In genomic region chr17:28878981-28879380, GRCh38 we compare ENCODE assay signal across 8 cellular contexts. TPM values are rescaled to one million over a fixed set of nuclear protein-coding genes. Genes with fewer than 3 reads are reported as not detected.
A peak's percentile ranks its signal among the peaks of the same experiment; 100 is the strongest.
DNase-seq lines count a peak whose midpoint lies in the region; ATAC-seq and TF ChIP-seq lines count a peak whose summit lies in the region.

No MANE protein-coding gene starts in this region.

- H3K4me3 ChIP-seq in smooth muscle cell: no peak overlapping the region

- H3K4me2 ChIP-seq in smooth muscle cell: no peak overlapping the region

- peak; percentile 40 for TF ChIP-seq CTCF in 22Rv1 (IDR thresholded peaks at IDR 0.05)
- TF ChIP-seq CTCF in GM12872 (IDR thresholded peaks at IDR 0.05; ENCODE audit: insufficient read depth, low read depth, low read length): peak; percentile 63
- peak; percentile 21 for TF ChIP-seq CTCF in smooth muscle cell (IDR thresholded peaks at IDR 0.05; ENCODE audit: borderline replicate concordance, insufficient read depth, poor library complexity, severe bottlenecking)

- H3K36me3 Mint-ChIP-seq in immature natural killer cell: peaks cover 11 to 30% (median 13%) of the 10 kb centered on the region in 3 donors

- no peaks in the 10 kb centered on the region for H3K79me2 ChIP-seq in smooth muscle cell (ENCODE audit: low read depth)

- no peaks in the 10 kb centered on the region for H3K36me3 ChIP-seq in smooth muscle cell (ENCODE audit: low read depth)

- WGBS in smooth muscle cell (ENCODE audit: low lambda C conversion rate): 80% methylated on average over 4 of the region's 4 CpGs

- no peak overlapping the region for H3K9ac ChIP-seq in smooth muscle cell (ENCODE audit: low read depth)

- H3K27me3 Mint-ChIP-seq in immature natural killer cell (ENCODE audit: low read depth in 3 of 3): peaks cover 0 to 2% (median 1%) of the 10 kb centered on the region in 3 donors

- H3K4me1 ChIP-seq in smooth muscle cell (ENCODE audit: low read depth): no peaks in the 10 kb centered on the region

- 0 out of 2 replicates have a peak overlapping the region, but pooled peaks have one; percentile 19 for H3K27ac ChIP-seq in 22Rv1
- peak overlapping the region; percentile 72 for H3K27ac ChIP-seq in epithelial cell of prostate
- H3K27ac ChIP-seq in smooth muscle cell (ENCODE audit: low read depth): no peak overlapping the region

- no peaks in the 10 kb centered on the region for H3K9me3 Mint-ChIP-seq in immature natural killer cell

- no peak overlapping the region for H3K4me3 Mint-ChIP-seq in immature natural killer cell

- no peaks in the 10 kb centered on the region for H3K27me3 ChIP-seq in smooth muscle cell (ENCODE audit: low read depth)

- no peaks in the 10 kb centered on the region for H3K9me3 ChIP-seq in smooth muscle cell (replicated peaks; ENCODE audit: low read depth)

- no peak for ATAC-seq in HG03196 (IDR thresholded peaks at IDR 0.05; ENCODE audit: unreplicated experiment)

- peak overlapping the region in 2 of 6 donors; percentile 13 to 22 for H3K27ac Mint-ChIP-seq in immature natural killer cell

- DNase-seq in NCI-H82 (lab: John Stamatoyannopoulos, UW) (peak; percentile 82), epithelial cell of prostate (ENCODE audit: low read depth, low spot score) (no peak), smooth muscle cell (lab: John Stamatoyannopoulos, UW; ENCODE audit: unreplicated experiment) (no peak), immature natural killer cell (no peak)
- DNase-seq in activated T-cell treated with anti-CD3 and anti-CD28 coated beads, Interleukin-2, amount 50 U/mL, for 1 hour: no peak

- H3K4me1 Mint-ChIP-seq in immature natural killer cell: peaks cover 0 to 1% of the 10 kb centered on the region in 2 donors

- H4K20me1 ChIP-seq in smooth muscle cell (ENCODE audit: low read depth): no peaks in the 10 kb centered on the region

- H2AFZ ChIP-seq in smooth muscle cell (ENCODE audit: low read depth): no peak overlapping the region

- no peaks in the 10 kb centered on the region for H3F3A ChIP-seq in smooth muscle cell (ENCODE audit: low read depth)

RNA-seq across cellular contexts. Expression of gene FLOT2, which starts 18.6 kb away (rescaled TPM):
- 18.1 and 20.1 TPM in 2 replicates for total RNA-seq in smooth muscle cell
- polyA plus RNA-seq in smooth muscle cell: 40.1 and 58.3 TPM in 2 replicates
- polyA plus RNA-seq in immature natural killer cell: 100 to 1,000 TPM; 275 to 360 (median 296) TPM

RNA-seq across cellular contexts. Expression of gene DHRS13, which starts 23.9 kb away (rescaled TPM):
- 6.0 and 8.2 TPM in 2 replicates for total RNA-seq in smooth muscle cell
- polyA plus RNA-seq in smooth muscle cell (10.1 and 10.5 TPM in 2 replicates), immature natural killer cell (10 to 100 TPM; 21.4 to 27.4 (median 22.2) TPM)

RNA-seq across cellular contexts. Expression of gene ERAL1, which starts 24.2 kb away (rescaled TPM):
- total RNA-seq in smooth muscle cell: 30.0 and 37.6 TPM in 2 replicates
- polyA plus RNA-seq in smooth muscle cell (58.9 and 59.3 TPM in 2 replicates), immature natural killer cell (10 to 100 TPM; 32.6 to 48.9 (median 43.5) TPM)

RNA-seq across cellular contexts. Expression of gene FAM222B, which starts 36.4 kb away (rescaled TPM):
- 10.6 and 20.5 TPM in 2 replicates for total RNA-seq in smooth muscle cell
- polyA plus RNA-seq in smooth muscle cell (28.0 and 35.9 TPM in 2 replicates), immature natural killer cell (10 to 100 TPM in 1 of 3 donors, 1 to 10 TPM in 2; 2.5 to 13.7 (median 4.9) TPM)
